13 cellular contexts compared by ENCODE assay signal in the genomic region with DNA sequence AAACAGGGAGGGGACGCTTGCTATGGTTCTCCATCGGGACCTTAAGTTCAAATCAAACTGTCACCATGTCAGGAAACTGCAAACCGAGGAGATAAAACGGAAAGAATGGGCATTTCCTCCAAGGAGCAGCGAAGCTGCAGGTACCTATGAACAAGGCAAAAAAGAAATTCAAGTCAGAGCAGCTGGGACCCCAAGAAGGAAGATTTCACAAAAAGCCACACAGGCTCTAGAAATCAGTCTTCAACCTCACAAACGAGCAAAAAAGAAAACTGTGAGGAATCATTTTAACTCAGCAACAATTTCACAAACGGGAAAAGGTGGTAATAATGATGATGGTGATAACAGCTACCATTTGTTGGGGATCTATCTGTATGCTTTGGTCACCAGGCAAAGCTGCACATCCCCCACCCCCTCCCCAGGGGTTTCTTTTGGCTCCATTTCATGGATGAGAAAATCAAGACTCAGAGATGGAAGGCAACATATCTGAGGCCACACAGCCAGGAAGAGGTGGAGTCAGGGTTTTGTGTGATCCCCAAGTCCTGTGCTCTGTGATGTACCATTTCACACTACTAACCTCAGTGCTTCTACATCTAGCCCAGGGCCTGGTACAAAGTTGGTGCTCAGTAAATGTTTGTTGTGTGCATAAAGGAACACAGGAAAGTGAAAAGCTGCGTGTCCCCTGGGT.
A peak's percentile ranks its signal among the peaks of the same experiment; 100 is the strongest.
DNase-seq lines count a peak whose midpoint lies in the region; ATAC-seq and TF ChIP-seq lines count a peak whose summit lies in the region.
"Had no signal": no experiment of that assay in that cellular context is flagged by ENCODE, and none has a peak within 500 bp of the region (broad histone marks: within the 10 kb centered on the region; RNA-seq: fewer than 3 reads in every experiment).

No MANE protein-coding gene starts in this region.

- no peaks in the 10 kb centered on the region for H3K9me3 Mint-ChIP-seq in activated naive CD4-positive, alpha-beta T cell treated with anti-CD3 and anti-CD28 coated beads, Interleukin-2, amount 10 ng/mL, durations not matched to agents 7 days and 5 days
- no peaks in the 10 kb centered on the region for H3K9me3 Mint-ChIP-seq in activated CD4-positive, alpha-beta memory T cell treated with anti-CD3 and anti-CD28 coated beads for 36 hours

- H3K4me3 ChIP-seq in right atrium auricular region (no peak overlapping the region), stomach smooth muscle (ENCODE audit: low read length in 2 of 2) (peak overlapping the region in 1 of 2 donors; percentile 8), body of pancreas (no peak overlapping the region)
- H3K4me3 ChIP-seq: breast epithelium, Peyer's patch, vagina had no signal

- no peak overlapping the region for H3K4me3 Mint-ChIP-seq in activated naive CD4-positive, alpha-beta T cell treated with anti-CD3 and anti-CD28 coated beads, Interleukin-2, amount 10 ng/mL, durations not matched to agents 7 days and 5 days
- no peak overlapping the region for H3K4me3 Mint-ChIP-seq in activated CD4-positive, alpha-beta memory T cell treated with anti-CD3 and anti-CD28 coated beads for 36 hours

- peaks cover 88% of the 10 kb centered on the region for H3K4me1 Mint-ChIP-seq in activated naive CD4-positive, alpha-beta T cell treated with anti-CD3 and anti-CD28 coated beads, Interleukin-2, amount 10 ng/mL, durations not matched to agents 7 days and 5 days
- H3K4me1 Mint-ChIP-seq in activated CD4-positive, alpha-beta memory T cell treated with anti-CD3 and anti-CD28 coated beads for 36 hours (ENCODE audit: low read depth) = peaks cover 80% of the 10 kb centered on the region

- peaks cover 51% of the 10 kb centered on the region for H3K36me3 Mint-ChIP-seq in activated naive CD4-positive, alpha-beta T cell treated with anti-CD3 and anti-CD28 coated beads, Interleukin-2, amount 10 ng/mL, durations not matched to agents 7 days and 5 days
- peaks cover 2% of the 10 kb centered on the region for H3K36me3 Mint-ChIP-seq in activated CD4-positive, alpha-beta memory T cell treated with anti-CD3 and anti-CD28 coated beads for 36 hours

- no peaks in the 10 kb centered on the region for H3K27me3 ChIP-seq in right atrium auricular region
- H3K27me3 ChIP-seq in stomach smooth muscle (ENCODE audit: control insufficient read depth in 1 of 2, insufficient read depth in 2 of 2, low read length in 2 of 2) = no peaks in the 10 kb centered on the region
- H3K27me3 ChIP-seq in body of pancreas = no peaks in the 10 kb centered on the region
- H3K27me3 ChIP-seq: breast epithelium, Peyer's patch, vagina had no signal

- peaks cover 8% of the 10 kb centered on the region for H3K27me3 Mint-ChIP-seq in activated naive CD4-positive, alpha-beta T cell treated with anti-CD3 and anti-CD28 coated beads, Interleukin-2, amount 10 ng/mL, durations not matched to agents 7 days and 5 days
- H3K27me3 Mint-ChIP-seq in activated CD4-positive, alpha-beta memory T cell treated with anti-CD3 and anti-CD28 coated beads for 36 hours = no peaks in the 10 kb centered on the region

- H3K36me3 ChIP-seq in right atrium auricular region = no peaks in the 10 kb centered on the region
- no peaks in the 10 kb centered on the region for H3K36me3 ChIP-seq in stomach smooth muscle (ENCODE audit: control insufficient read depth in 2 of 2, insufficient read depth in 2 of 2, low read length in 2 of 2)
- H3K36me3 ChIP-seq in body of pancreas (replicated peaks in 1 of 2; ENCODE audit: insufficient read depth in 1 of 2, low read depth in 2 of 2) = no peaks in the 10 kb centered on the region
- H3K36me3 ChIP-seq: breast epithelium, Peyer's patch, vagina had no signal

- intact Hi-C loops in activated CD4-positive, alpha-beta memory T cell treated with anti-CD3 and anti-CD28 coated beads for 36 hours (cut with micrococcal nuclease) = loop anchor here (1.0 to 5.0 kb wide), 2 partner anchors 14 to 34 kb away; no protein-coding TSS in a partner anchor
- intact Hi-C loops in body of pancreas (cut with DNase I) = no loop called here

- no peak for TF ChIP-seq CTCF in right atrium auricular region (IDR thresholded peaks at IDR 0.05)
- TF ChIP-seq CTCF in body of pancreas (IDR thresholded peaks at IDR 0.05) = no peak

- H3K9me3 ChIP-seq in right atrium auricular region = no peaks in the 10 kb centered on the region
- no peaks in the 10 kb centered on the region for H3K9me3 ChIP-seq in stomach smooth muscle (ENCODE audit: control insufficient read depth in 2 of 2, low read length in 2 of 2)
- no peaks in the 10 kb centered on the region for H3K9me3 ChIP-seq in body of pancreas
- H3K9me3 ChIP-seq: breast epithelium, Peyer's patch, vagina had no signal

- no peak for TF ChIP-seq POLR2A in body of pancreas (IDR thresholded peaks at IDR 0.05)

- WGBS in body of pancreas, 2 donors = 72 to 79% methylated on average over 8 of the region's 8 CpGs

- ATAC-seq in HG03159 (IDR thresholded peaks at IDR 0.05; ENCODE audit: unreplicated experiment) = no peak
- no peak for ATAC-seq in body of pancreas
- no peak for ATAC-seq in HG03442 (IDR thresholded peaks at IDR 0.05; ENCODE audit: unreplicated experiment)

- peak overlapping the region; percentile 51 for H3K27ac Mint-ChIP-seq in activated naive CD4-positive, alpha-beta T cell treated with anti-CD3 and anti-CD28 coated beads, Interleukin-2, amount 10 ng/mL, durations not matched to agents 7 days and 5 days
- peak overlapping the region; percentile 74 for H3K27ac Mint-ChIP-seq in activated CD4-positive, alpha-beta memory T cell treated with anti-CD3 and anti-CD28 coated beads for 36 hours

- H3K4me1 ChIP-seq in right atrium auricular region = peaks cover 0 to 95% of the 10 kb centered on the region in 2 donors
- H3K4me1 ChIP-seq in stomach smooth muscle (ENCODE audit: control insufficient read depth, insufficient read depth, low read length) = peaks cover 89% of the 10 kb centered on the region
- H3K4me1 ChIP-seq in body of pancreas = peaks cover 83% of the 10 kb centered on the region

- peak; percentile 35 for DNase-seq in activated naive CD4-positive, alpha-beta T cell treated with anti-CD3 and anti-CD28 coated beads, Interleukin-2, amount 10 ng/mL, durations not matched to agents 7 days and 5 days
- no peak for DNase-seq in activated naive CD4-positive, alpha-beta T cell treated with anti-CD3 and anti-CD28 coated beads, Interleukin-2, amount 50 U/mL, for 16 hours
- DNase-seq in activated CD4-positive, alpha-beta memory T cell treated with anti-CD3 and anti-CD28 coated beads for 36 hours = peak; percentile 67
- no peak for DNase-seq in right atrium auricular region (ENCODE audit: low spot score)
- DNase-seq in body of pancreas = no peak
- DNase-seq: NCI-H345, Peyer's patch, retina had no signal

- POLR2A ChIA-PET in activated CD4-positive, alpha-beta memory T cell treated with anti-CD3 and anti-CD28 coated beads for 36 hours (lab: Charles Lee) = interaction anchor here (1.2 to 1.3 kb wide), 2 partner anchors 14 to 16 kb away, joined by 6 read pairs; no protein-coding TSS in a partner anchor

- no peak overlapping the region for H3K9ac ChIP-seq in stomach smooth muscle (ENCODE audit: low read length in 2 of 2)

- H3K27ac ChIP-seq in right atrium auricular region (peak overlapping the region; percentile 15 to 88), stomach smooth muscle (ENCODE audit: low read length) (peak overlapping the region; percentile 18), body of pancreas (peak overlapping the region in 1 of 4 donors; percentile 36)
- H3K27ac ChIP-seq: breast epithelium, vagina had no signal

- CTCF ChIA-PET in activated naive CD4-positive, alpha-beta T cell treated with anti-CD3 and anti-CD28 coated beads, Interleukin-2, amount 10 ng/mL, durations not matched to agents 7 days and 5 days (lab: Charles Lee) = interaction anchor here (0.9 to 1.3 kb wide), 2 partner anchors 25 to 72 kb away, joined by 3 to 4 read pairs; no protein-coding TSS in a partner anchor
- CTCF ChIA-PET in activated CD4-positive, alpha-beta memory T cell treated with anti-CD3 and anti-CD28 coated beads for 36 hours (lab: Charles Lee) = interaction anchor here (8.0 kb wide), 1 partner anchor 20 kb away, joined by 53 read pairs; no protein-coding TSS in a partner anchor

Comparison
In these comparisons a context has a peak if more than half of its experiments do, and no peak if none do; other contexts are left out.
1. DNase-seq: peak in activated naive CD4-positive, alpha-beta T cell treated with anti-CD3 and anti-CD28 coated beads, Interleukin-2, amount 10 ng/mL, durations not matched to agents 7 days and 5 days (single experiment) and activated CD4-positive, alpha-beta memory T cell treated with anti-CD3 and anti-CD28 coated beads for 36 hours (single experiment); none in activated naive CD4-positive, alpha-beta T cell treated with anti-CD3 and anti-CD28 coated beads, Interleukin-2, amount 50 U/mL, for 16 hours (single experiment), right atrium auricular region (single experiment) and body of pancreas (0 of 4).